23 cellular contexts compared by ENCODE assay signal in the genomic region with DNA sequence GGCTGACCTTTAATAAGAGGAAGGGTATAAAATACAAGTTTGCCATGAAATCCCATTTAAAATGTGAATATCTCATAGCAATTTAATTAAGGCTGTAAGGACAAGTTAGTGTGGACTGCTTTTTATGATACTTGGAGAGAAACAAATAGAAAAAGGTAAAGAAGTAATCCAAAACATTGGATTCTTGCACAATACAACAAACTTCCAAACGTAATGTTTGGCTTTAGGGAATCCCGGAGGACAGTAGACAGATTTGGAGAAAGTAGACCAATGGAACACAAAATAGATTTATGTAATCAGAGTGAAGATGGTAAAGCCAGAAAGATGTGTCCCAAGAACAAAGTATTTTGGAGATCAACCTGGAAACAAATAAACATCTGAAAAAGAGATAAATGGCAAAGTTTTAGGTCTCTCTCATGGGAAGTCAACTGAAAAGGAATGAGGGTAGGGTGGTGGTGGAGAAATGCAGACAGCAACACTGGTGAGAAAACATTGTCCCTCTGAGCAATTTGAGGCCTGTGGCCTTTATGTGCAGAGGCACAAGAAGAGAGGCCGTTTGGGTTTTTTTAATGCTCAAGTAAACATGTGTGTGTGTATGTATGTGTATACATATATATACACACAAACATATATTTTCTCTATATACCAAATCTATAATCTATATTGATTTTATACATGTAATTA.
DNase-seq lines count a peak whose midpoint lies in the region; ATAC-seq, FAIRE-seq and TF ChIP-seq lines count a peak whose summit lies in the region.
"Had no signal": no experiment of that assay in that cellular context is flagged by ENCODE, and none has a peak within 500 bp of the region (broad histone marks: within the 10 kb centered on the region; RNA-seq: fewer than 3 reads in every experiment).

No MANE protein-coding gene starts in this region.

- peaks cover 21% of the 10 kb centered on the region for H3K4me1 Mint-ChIP-seq in stimulated activated memory B cell treated with anti-CD40 and anti-IgM and Interleukin-4, amounts not matched to agents 10 μg/mL and 1 μg/mL and 100 μg/mL, for 72 hours

- no peak overlapping the region for H3K4me3 Mint-ChIP-seq in stimulated activated memory B cell treated with anti-CD40 and anti-IgM and Interleukin-4, amounts not matched to agents 10 μg/mL and 1 μg/mL and 100 μg/mL, for 72 hours
- H3K4me3 Mint-ChIP-seq: activated CD4-positive, alpha-beta memory T cell treated with anti-CD3 and anti-CD28 coated beads, Interleukin-2, amount 10 ng/mL, durations not matched to agents 7 days and 5 days; activated naive CD8-positive, alpha-beta T cell treated with anti-CD3 and anti-CD28 coated beads, Interleukin-2, amount 10 ng/mL, durations not matched to agents 7 days and 5 days; activated T-cell treated with anti-CD3 and anti-CD28 coated beads, Interleukin-2, amount 50 U/mL, for 4 hours; dendritic cell treated with granulocyte-macrophage colony-stimulating factor and Interleukin-4, amounts not matched to agents 40 ng/mL and 50 ng/mL, for 4 days; IgD-negative memory B cell; natural killer cell; WTC11 had no signal

- peak; percentile 60 for FAIRE-seq in islet of Langerhans (lab: Jason Lieb, UNC)
- FAIRE-seq in small intestine (lab: Jason Lieb, UNC), result no peak

- no peaks in the 10 kb centered on the region for H3K27me3 Mint-ChIP-seq in stimulated activated memory B cell treated with anti-CD40 and anti-IgM and Interleukin-4, amounts not matched to agents 10 μg/mL and 1 μg/mL and 100 μg/mL, for 72 hours
- H3K27me3 Mint-ChIP-seq: IgD-negative memory B cell had no signal

- H3K9me3 ChIP-seq in prostate gland (no peaks in the 10 kb centered on the region), small intestine (ENCODE audit: control insufficient read depth, low read depth) (no peaks in the 10 kb centered on the region)
- H3K9me3 ChIP-seq: body of pancreas, SJCRH30 had no signal

- peak overlapping the region; percentile 35 to 43 for H3K4me3 ChIP-seq in prostate gland
- H3K4me3 ChIP-seq in small intestine (ENCODE audit: low read depth in 1 of 2, low read length in 2 of 2), result no peak overlapping the region
- H3K4me3 ChIP-seq: body of pancreas, lung, SJCRH30 had no signal

- H3K27ac Mint-ChIP-seq in stimulated activated memory B cell treated with anti-CD40 and anti-IgM and Interleukin-4, amounts not matched to agents 10 μg/mL and 1 μg/mL and 100 μg/mL, for 72 hours, result no peak overlapping the region
- H3K27ac Mint-ChIP-seq: activated CD4-positive, alpha-beta memory T cell treated with anti-CD3 and anti-CD28 coated beads, Interleukin-2, amount 10 ng/mL, durations not matched to agents 7 days and 5 days; activated naive CD8-positive, alpha-beta T cell treated with anti-CD3 and anti-CD28 coated beads, Interleukin-2, amount 10 ng/mL, durations not matched to agents 7 days and 5 days; dendritic cell treated with granulocyte-macrophage colony-stimulating factor and Interleukin-4, amounts not matched to agents 40 ng/mL and 50 ng/mL, for 4 days; IgD-negative memory B cell; natural killer cell; WTC11 had no signal

- 44% methylated on average over 3 of the region's 3 CpGs for WGBS in prostate gland
- WGBS in small intestine, 3 donors, result 63 to 77% (median 70%) methylated on average over 3 of the region's 3 CpGs

- no peaks in the 10 kb centered on the region for H3K36me3 ChIP-seq in prostate gland
- no peaks in the 10 kb centered on the region for H3K36me3 ChIP-seq in small intestine (ENCODE audit: control insufficient read depth in 2 of 2, insufficient read depth in 2 of 2, low read length in 2 of 2)
- H3K36me3 ChIP-seq: SJCRH30 had no signal

- no peak for TF ChIP-seq POLR2A in prostate gland (IDR thresholded peaks at IDR 0.05)

- H3K27ac ChIP-seq in prostate gland (peak overlapping the region; percentile 87 to 89), small intestine (ENCODE audit: low read depth in 1 of 2, low read length in 1 of 2) (no peak overlapping the region)
- H3K27ac ChIP-seq: body of pancreas, SJCRH30 had no signal

- intact Hi-C loops in prostate gland (cut with DNase I), result loop anchor here (5.0 kb wide), 1 partner anchor 84 kb away; no protein-coding TSS in a partner anchor

- ATAC-seq in GM18867 (IDR thresholded peaks at IDR 0.05; ENCODE audit: unreplicated experiment), result no peak
- no peak for ATAC-seq in stimulated activated memory B cell treated with anti-CD40 and anti-IgM and Interleukin-4, amounts not matched to agents 10 μg/mL and 1 μg/mL and 100 μg/mL, for 72 hours
- ATAC-seq: activated T-cell treated with anti-CD3 and anti-CD28 coated beads, Interleukin-2, amount 50 U/mL, for 4 hours; body of pancreas; natural killer cell; WTC11 had no signal

- H3K4me1 ChIP-seq in prostate gland (replicated peaks) (no peaks in the 10 kb centered on the region), small intestine (ENCODE audit: control insufficient read depth in 2 of 2, insufficient read depth in 1 of 2, low read depth in 1 of 2, low read length in 1 of 2) (no peaks in the 10 kb centered on the region)

- no peaks in the 10 kb centered on the region for H3K27me3 ChIP-seq in prostate gland (replicated peaks; ENCODE audit: insufficient read depth)
- no peaks in the 10 kb centered on the region for H3K27me3 ChIP-seq in small intestine (ENCODE audit: control insufficient read depth in 2 of 2, insufficient read depth in 2 of 2, low read length in 2 of 2)
- H3K27me3 ChIP-seq: body of pancreas, SJCRH30 had no signal

- H3K9me3 Mint-ChIP-seq in stimulated activated memory B cell treated with anti-CD40 and anti-IgM and Interleukin-4, amounts not matched to agents 10 μg/mL and 1 μg/mL and 100 μg/mL, for 72 hours, result no peaks in the 10 kb centered on the region
- H3K9me3 Mint-ChIP-seq: activated CD4-positive, alpha-beta memory T cell treated with anti-CD3 and anti-CD28 coated beads, Interleukin-2, amount 10 ng/mL, durations not matched to agents 7 days and 5 days; activated naive CD8-positive, alpha-beta T cell treated with anti-CD3 and anti-CD28 coated beads, Interleukin-2, amount 10 ng/mL, durations not matched to agents 7 days and 5 days; activated T-cell treated with anti-CD3 and anti-CD28 coated beads, Interleukin-2, amount 50 U/mL, for 4 hours; dendritic cell treated with granulocyte-macrophage colony-stimulating factor and Interleukin-4, amounts not matched to agents 40 ng/mL and 50 ng/mL, for 4 days; IgD-negative memory B cell; natural killer cell; WTC11 had no signal

- TF ChIP-seq CTCF in prostate gland (IDR thresholded peaks at IDR 0.05), result no peak

- DNase-seq in DMS 273 treated with DMSO at 0.1 percent for 48 hours (lab: John Stamatoyannopoulos, UW) (peak; percentile 65), prostate gland (ENCODE audit: low spot score) (no peak), small intestine (no peak)
- DNase-seq in activated T-cell treated with anti-CD3 and anti-CD28 coated beads, Interleukin-2, amount 50 U/mL, for 48 hours, result no peak
- DNase-seq: activated CD4-positive, alpha-beta memory T cell treated with anti-CD3 and anti-CD28 coated beads, Interleukin-2, amount 10 ng/mL, durations not matched to agents 7 days and 5 days; activated naive CD8-positive, alpha-beta T cell treated with anti-CD3 and anti-CD28 coated beads, Interleukin-2, amount 10 ng/mL, durations not matched to agents 7 days and 5 days; activated T-cell treated with anti-CD3 and anti-CD28 coated beads, Interleukin-2, amount 50 U/mL, for 4 hours; body of pancreas; EL; erythroblast; natural killer cell; NCI-H526 treated with DMSO at 0.1 percent for 48 hours; stimulated activated naive CD4-positive, alpha-beta T cell treated with Interleukin-2 at 50 U/mL for 16 hours; T-helper 2 cell had no signal

- H3K36me3 Mint-ChIP-seq in stimulated activated memory B cell treated with anti-CD40 and anti-IgM and Interleukin-4, amounts not matched to agents 10 μg/mL and 1 μg/mL and 100 μg/mL, for 72 hours, result no peaks in the 10 kb centered on the region
- H3K36me3 Mint-ChIP-seq: activated naive CD8-positive, alpha-beta T cell treated with anti-CD3 and anti-CD28 coated beads, Interleukin-2, amount 10 ng/mL, durations not matched to agents 7 days and 5 days; IgD-negative memory B cell; natural killer cell; WTC11 had no signal

TF ChIP-seq in PFSK-1, 5 proteins besides CTCF, POLR2A, EP300 and RAD21:
- peak; percentile 71; the same call in 1 of the 2 replicates for TF ChIP-seq SIN3A (IDR thresholded peaks at IDR 0.05; ENCODE audit: borderline replicate concordance, insufficient read depth, low read length)
- TF ChIP-seq FOXP2 (optimal IDR thresholded peaks at IDR 0.05; ENCODE audit: borderline replicate concordance, extremely low read depth, extremely low read length, insufficient read depth), result no peak

Comparison
In these comparisons a context has a peak if more than half of its experiments do, and no peak if none do; other contexts are left out.
1. H3K27ac ChIP-seq: peak in prostate gland (2 of 2); none in small intestine (0 of 2).
2. H3K4me3 ChIP-seq: peak in prostate gland (2 of 2); none in small intestine (0 of 2).